23 cellular contexts compared by ENCODE assay signal in the genomic region with DNA sequence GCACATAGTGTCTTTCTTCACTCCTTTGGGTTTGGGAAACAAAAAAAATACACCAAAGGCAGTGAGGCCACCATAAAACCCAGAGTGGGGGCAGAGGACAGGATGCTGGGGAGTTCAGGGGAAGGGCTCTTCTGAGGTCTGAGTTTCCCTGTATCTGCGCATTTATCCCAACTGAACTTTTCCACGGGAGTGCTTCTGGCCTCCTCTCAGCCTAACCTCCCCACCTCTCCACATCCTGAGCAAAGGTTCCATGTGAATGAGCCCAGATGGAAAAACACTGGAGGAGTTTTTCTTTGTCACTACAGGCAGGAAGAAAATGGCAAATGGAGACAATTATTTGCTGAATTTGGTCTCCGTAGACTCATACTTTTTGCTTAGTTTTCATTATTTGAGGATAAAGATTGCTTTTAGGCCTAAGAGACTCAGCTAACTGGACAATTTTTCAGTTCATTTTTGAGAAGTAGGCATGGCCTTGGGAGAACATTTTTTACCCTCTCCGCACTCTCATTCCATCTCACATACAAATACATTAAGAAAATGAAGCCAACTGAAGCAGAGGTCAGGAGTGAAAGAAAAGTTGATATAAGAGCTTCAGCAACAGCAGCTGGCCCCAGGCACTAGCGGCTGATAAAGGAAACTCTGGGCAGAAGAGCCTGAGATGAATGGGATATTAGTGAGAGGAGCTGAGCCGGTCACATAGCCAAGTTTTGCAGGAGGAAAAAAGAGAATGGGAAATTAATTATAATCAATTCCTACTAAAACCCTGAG.
DNase-seq lines count a peak whose midpoint lies in the region; ATAC-seq and TF ChIP-seq lines count a peak whose summit lies in the region.
"Had no signal": no experiment of that assay in that cellular context is flagged by ENCODE, and none has a peak within 500 bp of the region (broad histone marks: within the 10 kb centered on the region; RNA-seq: fewer than 3 reads in every experiment).

No MANE protein-coding gene starts in this region.

- no peak overlapping the region for H3K4ac ChIP-seq in IMR-90 (ENCODE audit: low read depth, low read length)

- TF ChIP-seq EP300 in stomach (IDR thresholded peaks at IDR 0.05) = no peak

- TF ChIP-seq POLR2A in IMR-90 (IDR thresholded peaks at IDR 0.05; ENCODE audit: low read depth, low read length) (no peak), stomach (IDR thresholded peaks at IDR 0.05) (no peak)

- TF ChIP-seq CTCF in IMR-90 (conservative IDR thresholded peaks at IDR 0.05; ENCODE audit: low read depth, low read length) (no peak), stomach (IDR thresholded peaks at IDR 0.05) (no peak)

- H2BK20ac ChIP-seq in IMR-90 (ENCODE audit: low read depth, low read length) = peak overlapping the region; percentile 37; the same call in 1 of the 2 replicates

- H2BK120ac ChIP-seq in IMR-90 (ENCODE audit: low read depth, low read length) = 0 out of 2 replicates have a peak overlapping the region, but pooled peaks have one; percentile 25

- H3K23ac ChIP-seq in IMR-90 (ENCODE audit: low read depth, low read length) = no peak overlapping the region

- H3K27ac ChIP-seq in IMR-90 (ENCODE audit: insufficient read depth, low read length) (peak overlapping the region; percentile 69; the same call in 1 of the 2 replicates), stomach (peak overlapping the region in 4 of 5 donors; percentile 27 to 67 (median 52)), GM23248 (no peak overlapping the region)
- H3K27ac ChIP-seq: A549, epithelial cell of prostate, SK-N-MC had no signal

- H3K56ac ChIP-seq in IMR-90 (ENCODE audit: extremely low read depth, insufficient read depth, low read length) = no peak overlapping the region

- no peaks in the 10 kb centered on the region for H3K79me1 ChIP-seq in IMR-90 (ENCODE audit: low read depth in 1 of 2, low read length in 2 of 2)

- ATAC-seq in IMR-90 (ENCODE audit: low read depth) (peak; percentile 80), HG03521 (IDR thresholded peaks at IDR 0.05; ENCODE audit: unreplicated experiment) (no peak)
- ATAC-seq: A549; activated CD4-positive, CD25-positive, alpha-beta regulatory T cell treated with anti-CD3 and anti-CD28 coated beads, Interleukin-2, amount 50 U/mL, for 24 hours; activated CD8-positive, alpha-beta memory T cell treated with anti-CD3 and anti-CD28 coated beads, Interleukin-2, amount 10 ng/mL, durations not matched to agents 7 days and 5 days had no signal

- peak overlapping the region; percentile 13; the same call in 1 of the 2 replicates for H3K18ac ChIP-seq in IMR-90 (ENCODE audit: low read depth, low read length)

- no CpG with 5 or more reads among the region's 6 CpGs for WGBS in IMR-90 (ENCODE audit: extremely low coverage in 2 of 2, insufficient read length in 1 of 2), 2 experiments
- 68 to 79% (median 73%) methylated on average over 6 of the region's 6 CpGs for WGBS in stomach, 5 donors
- 96% methylated on average over 6 of the region's 6 CpGs for WGBS in GM23248 (ENCODE audit: low coverage in 1 of 2, low lambda C conversion rate in 2 of 2, missing lambda C conversion rate in 2 of 2), 2 experiments

- no peaks in the 10 kb centered on the region for H3K36me3 ChIP-seq in IMR-90 (ENCODE audit: control insufficient read depth, insufficient read depth, low read length)
- no peaks in the 10 kb centered on the region for H3K36me3 ChIP-seq in stomach
- H3K36me3 ChIP-seq in GM23248 (ENCODE audit: low read depth) = no peaks in the 10 kb centered on the region
- H3K36me3 ChIP-seq: ovary had no signal

- in situ Hi-C loops in IMR-90 (cut with MboI; ENCODE audit: low sequenced_read_pairs) = no loop called here
- in situ Hi-C loops in GM23248 (cut with MboI) = no loop called here

- no peaks in the 10 kb centered on the region for H3F3A ChIP-seq in GM23248 (ENCODE audit: insufficient read depth)

- no peaks in the 10 kb centered on the region for H3K9me2 ChIP-seq in GM23248 (ENCODE audit: insufficient read depth)

- no peak overlapping the region for H3K14ac ChIP-seq in IMR-90 (replicated peaks; ENCODE audit: low read depth, low read length)

- H4K91ac ChIP-seq in IMR-90 (ENCODE audit: insufficient read depth, low read depth, low read length) = peak overlapping the region; percentile 34; the same call in 1 of the 2 replicates

- H2AFZ ChIP-seq in IMR-90 (replicated peaks; ENCODE audit: low read length, poor library complexity) = no peak overlapping the region
- H2AFZ ChIP-seq in GM23248 = no peak overlapping the region

- POLR2A ChIA-PET in IMR-90 (lab: Charles Lee; ENCODE audit: unreplicated experiment) = no interaction called here

- H2AK9ac ChIP-seq in IMR-90 (replicated peaks; ENCODE audit: low read depth, low read length, poor library complexity) = no peak overlapping the region

- H2BK5ac ChIP-seq in IMR-90 (ENCODE audit: low read depth, low read length, poor library complexity, severe bottlenecking) = no peak overlapping the region

- H2AK5ac ChIP-seq in IMR-90 (ENCODE audit: low read depth, low read length) = no peak overlapping the region; the same call in 1 of the 2 replicates

- no peaks in the 10 kb centered on the region for H3K9me1 ChIP-seq in IMR-90 (ENCODE audit: insufficient read depth, low read length)

- peak overlapping the region; percentile 40 for H4K5ac ChIP-seq in IMR-90 (ENCODE audit: low read depth, low read length)

- CTCF ChIA-PET in IMR-90 (lab: Yijun Ruan, JAX) = no interaction called here

- dilution Hi-C loops in IMR-90 (cut with HindIII; ENCODE audit: low sequenced_read_pairs, unreplicated experiment) = no loop called here

- H3K27me3 ChIP-seq in IMR-90 (ENCODE audit: control insufficient read depth, insufficient read depth, low read length) = peaks cover 27% of the 10 kb centered on the region
- H3K27me3 ChIP-seq in stomach = no peaks in the 10 kb centered on the region
- H3K27me3 ChIP-seq in GM23248 (replicated peaks; ENCODE audit: insufficient read depth) = no peaks in the 10 kb centered on the region
- H3K27me3 ChIP-seq: ovary had no signal

- H3K4me1 ChIP-seq in IMR-90 (ENCODE audit: control insufficient read depth, insufficient read depth, low read length) (peaks cover 7% of the 10 kb centered on the region; the same call in 1 of the 2 replicates), stomach (peaks cover 0 to 20% (median 8%) of the 10 kb centered on the region in 4 donors), GM23248 (ENCODE audit: insufficient read depth) (no peaks in the 10 kb centered on the region)
- H3K4me1 ChIP-seq: A549 had no signal

- H3K4me3 ChIP-seq in IMR-90 (ENCODE audit: insufficient read depth, low read depth, low read length) (no peak overlapping the region), stomach (no peak overlapping the region), GM23248 (no peak overlapping the region)
- H3K4me3 ChIP-seq: A549, ovary, SK-N-MC had no signal

- no peak overlapping the region for H2BK15ac ChIP-seq in IMR-90 (ENCODE audit: low read depth, low read length)

- H4K20me1 ChIP-seq in IMR-90 (ENCODE audit: insufficient read depth, low read length) (no peaks in the 10 kb centered on the region), GM23248 (ENCODE audit: insufficient read depth) (no peaks in the 10 kb centered on the region)

- BruUV-seq in IMR-90 (replicated peaks; lab: Mats Ljungman, UMichigan) = no TSS peak

- DNase-seq in IMR-90 (peak; percentile 53), epidermal melanocyte (ENCODE audit: insufficient read length, low spot score) (peak; percentile 56), iris pigment epithelial cell (ENCODE audit: low read depth) (peak; percentile 59), stomach (no peak), GM23248 (no peak), NCI-H2107 treated with DMSO at 0.1 percent for 48 hours (lab: John Stamatoyannopoulos, UW; ENCODE audit: unreplicated experiment) (no peak), SHP77 (lab: John Stamatoyannopoulos, UW) (no peak)
- DNase-seq: activated CD8-positive, alpha-beta memory T cell treated with anti-CD3 and anti-CD28 coated beads, Interleukin-2, amount 10 ng/mL, durations not matched to agents 7 days and 5 days; activated effector memory CD4-positive, alpha-beta T cell treated with Interleukin-2 at 50 U/mL for 16 hours; cortex of kidney; kidney; MV-4-11; NCI-H1930; NCI-H524 treated with DMSO at 0.1 percent for 48 hours; stimulated activated CD4-positive, alpha-beta T cell treated with anti-CD3 and anti-CD28 coated beads, Interleukin-4, amount 100 ng/mL, for 4 hours; stimulated activated CD8-positive, alpha-beta memory T cell treated with anti-CD3 and anti-CD28 coated beads, Interleukin-4, amount 100 ng/mL, for 48 hours; T-helper 9 cell had no signal

- H3K79me2 ChIP-seq in GM23248 (ENCODE audit: insufficient read depth) = no peaks in the 10 kb centered on the region

- H3K4me2 ChIP-seq in IMR-90 (ENCODE audit: low read depth, low read length) (no peak overlapping the region), GM23248 (ENCODE audit: unreplicated experiment) (no peak overlapping the region)
- H3K4me2 ChIP-seq: A549 had no signal

- H4K8ac ChIP-seq in IMR-90 (ENCODE audit: low read depth in 2 of 2, low read length in 2 of 2) = no peak overlapping the region

- TF ChIP-seq RAD21 in IMR-90 (IDR thresholded peaks at IDR 0.05; ENCODE audit: low read length) = no peak

- H3K9ac ChIP-seq in IMR-90 (ENCODE audit: low read depth, low read length) = no peak overlapping the region
- H3K9ac ChIP-seq in GM23248 = no peak overlapping the region

- H3K9me3 ChIP-seq in IMR-90 (ENCODE audit: control insufficient read depth, insufficient read depth, low read length) (no peaks in the 10 kb centered on the region), stomach (no peaks in the 10 kb centered on the region), GM23248 (ENCODE audit: low read depth) (no peaks in the 10 kb centered on the region)
- H3K9me3 ChIP-seq: A549, ovary had no signal

- intact Hi-C loops in IMR-90 (cut with micrococcal nuclease) = no loop called here
- intact Hi-C loops in stomach (cut with DNase I; ENCODE audit: low total_unique reads) = no loop called here

TF ChIP-seq in IMR-90, 13 proteins besides CTCF, POLR2A, EP300 and RAD21 (continues in another document):
- TF ChIP-seq CHD1 (IDR thresholded peaks at IDR 0.05; ENCODE audit: low read depth, low read length) (no peak), MXI1 (IDR thresholded peaks at IDR 0.05; ENCODE audit: borderline replicate concordance, low read depth, low read length) (no peak), CEBPB (IDR thresholded peaks at IDR 0.05; ENCODE audit: low read depth, low read length) (no peak), BHLHE40 (IDR thresholded peaks at IDR 0.05; ENCODE audit: low read depth, low read length) (no peak), FOS (IDR thresholded peaks at IDR 0.05; ENCODE audit: low read depth, low read length) (no peak), RFX5 (IDR thresholded peaks at IDR 0.05; ENCODE audit: low read depth, low read length) (no peak), MAZ (IDR thresholded peaks at IDR 0.05; ENCODE audit: borderline replicate concordance, low read depth, low read length) (no peak), MAFK (IDR thresholded peaks at IDR 0.05; ENCODE audit: low read depth, low read length) (no peak), SMC3 (IDR thresholded peaks at IDR 0.05; ENCODE audit: low read depth, low read length) (no peak), RCOR1 (IDR thresholded peaks at IDR 0.05; ENCODE audit: insufficient replicate concordance, low read length) (no peak)

Comparison
In these comparisons a context has a peak if more than half of its experiments do, and no peak if none do; other contexts are left out.
1. DNase-seq: peak in IMR-90 (single experiment), epidermal melanocyte (single experiment) and iris pigment epithelial cell (single experiment); none in stomach (single experiment), GM23248 (single experiment), NCI-H2107 treated with DMSO at 0.1 percent for 48 hours (single experiment) and SHP77 (0 of 2).